In genomic region chr1:159828916-159829634, GRCh38 we compare ENCODE assay signal across 1 cellular context.
TF ChIP-seq lines count a peak whose summit lies in the region.

No MANE protein-coding gene starts in this region.

TF ChIP-seq in GM23338, 12 proteins besides CTCF, POLR2A, EP300 and RAD21 (continued from another document):
- TF ChIP-seq ZNF462 (CRISPR knock-in tag; IDR thresholded peaks at IDR 0.05) (no peak), POLR2AphosphoS5 (IDR thresholded peaks at IDR 0.05; ENCODE audit: low read depth) (no peak), EZH2phosphoT487 (IDR thresholded peaks at IDR 0.05; ENCODE audit: unreplicated experiment) (no peak), JUNB (IDR thresholded peaks at IDR 0.05; ENCODE audit: unreplicated experiment) (no peak), STAT1 (IDR thresholded peaks at IDR 0.05; ENCODE audit: unreplicated experiment) (no peak), EZH2 (IDR thresholded peaks at IDR 0.05; ENCODE audit: low read depth, unreplicated experiment) (no peak), ETS1 (IDR thresholded peaks at IDR 0.05) (no peak), CREB1 (CRISPR knock-in tag; IDR thresholded peaks at IDR 0.05; ENCODE audit: low read depth) (no peak)
